26 cellular contexts compared by ENCODE assay signal in genomic region chr1:105533996-105534395, GRCh38.
"Had no signal": no experiment of that assay in that cellular context is flagged by ENCODE, and none has a peak within 500 bp of the region (broad histone marks: within the 10 kb centered on the region; RNA-seq: fewer than 3 reads in every experiment).

No MANE protein-coding gene starts in this region.

- H3K4me3 ChIP-seq: colonic mucosa, coronary artery, dorsolateral prefrontal cortex, esophagus muscularis mucosa, esophagus squamous epithelium, gastrocnemius medialis, gastroesophageal sphincter, heart left ventricle, heart right ventricle, hepatocyte had no signal

- H3K27me3 ChIP-seq: colonic mucosa, dorsolateral prefrontal cortex, esophagus muscularis mucosa, esophagus squamous epithelium, foreskin keratinocyte, gastrocnemius medialis, gastroesophageal sphincter, heart left ventricle, heart right ventricle, hepatocyte had no signal

- DNase-seq: colonic mucosa; cortex of kidney; dermis blood vessel endothelial cell; dorsolateral prefrontal cortex; effector CD4-positive, alpha-beta T cell; effector CD8-positive, alpha-beta T cell; effector memory CD4-positive, alpha-beta T cell; effector memory CD8-positive, alpha-beta T cell; endodermal cell; erythroblast; esophagus squamous epithelium; foreskin fibroblast; foreskin keratinocyte; foreskin melanocyte; gastrocnemius medialis; glutamatergic neuron; head of caudate nucleus; heart left ventricle; heart right ventricle had no signal

- H3K27ac Mint-ChIP-seq: dendritic cell treated with granulocyte-macrophage colony-stimulating factor and Interleukin-4, amounts not matched to agents 40 ng/mL and 50 ng/mL, for 4 days; effector memory CD8-positive, alpha-beta T cell; endodermal cell had no signal

- H3K4me1 ChIP-seq: colonic mucosa, esophagus muscularis mucosa, esophagus squamous epithelium, foreskin keratinocyte, gastrocnemius medialis, gastroesophageal sphincter, heart left ventricle, heart right ventricle had no signal

- H3K27me3 Mint-ChIP-seq: dendritic cell treated with granulocyte-macrophage colony-stimulating factor and Interleukin-4, amounts not matched to agents 40 ng/mL and 50 ng/mL, for 4 days; effector memory CD8-positive, alpha-beta T cell had no signal

- H3K4me1 Mint-ChIP-seq: endodermal cell had no signal

- H2AFZ ChIP-seq: hepatocyte had no signal

- H3K4me2 ChIP-seq: hepatocyte had no signal

- H3K79me2 ChIP-seq: hepatocyte had no signal

- H3K4me3 Mint-ChIP-seq: dendritic cell treated with granulocyte-macrophage colony-stimulating factor and Interleukin-4, amounts not matched to agents 40 ng/mL and 50 ng/mL, for 4 days; effector memory CD8-positive, alpha-beta T cell; endodermal cell had no signal

- H3K9me3 ChIP-seq: colonic mucosa, gastrocnemius medialis, gastroesophageal sphincter had no signal

- ATAC-seq: effector memory CD8-positive, alpha-beta T cell; esophagus mucosa; foreskin keratinocyte; gastrocnemius medialis; gastroesophageal sphincter; heart left ventricle; heart right ventricle had no signal

- H3K36me3 ChIP-seq: colonic mucosa, esophagus muscularis mucosa, esophagus squamous epithelium, gastrocnemius medialis, gastroesophageal sphincter, heart left ventricle, heart right ventricle had no signal

- H3K27ac ChIP-seq: colonic mucosa, coronary artery, dorsolateral prefrontal cortex, epithelial cell of prostate, esophagus muscularis mucosa, esophagus squamous epithelium, foreskin keratinocyte, gastrocnemius medialis, gastroesophageal sphincter, heart left ventricle, heart right ventricle, hepatocyte had no signal
